In the genomic region with DNA sequence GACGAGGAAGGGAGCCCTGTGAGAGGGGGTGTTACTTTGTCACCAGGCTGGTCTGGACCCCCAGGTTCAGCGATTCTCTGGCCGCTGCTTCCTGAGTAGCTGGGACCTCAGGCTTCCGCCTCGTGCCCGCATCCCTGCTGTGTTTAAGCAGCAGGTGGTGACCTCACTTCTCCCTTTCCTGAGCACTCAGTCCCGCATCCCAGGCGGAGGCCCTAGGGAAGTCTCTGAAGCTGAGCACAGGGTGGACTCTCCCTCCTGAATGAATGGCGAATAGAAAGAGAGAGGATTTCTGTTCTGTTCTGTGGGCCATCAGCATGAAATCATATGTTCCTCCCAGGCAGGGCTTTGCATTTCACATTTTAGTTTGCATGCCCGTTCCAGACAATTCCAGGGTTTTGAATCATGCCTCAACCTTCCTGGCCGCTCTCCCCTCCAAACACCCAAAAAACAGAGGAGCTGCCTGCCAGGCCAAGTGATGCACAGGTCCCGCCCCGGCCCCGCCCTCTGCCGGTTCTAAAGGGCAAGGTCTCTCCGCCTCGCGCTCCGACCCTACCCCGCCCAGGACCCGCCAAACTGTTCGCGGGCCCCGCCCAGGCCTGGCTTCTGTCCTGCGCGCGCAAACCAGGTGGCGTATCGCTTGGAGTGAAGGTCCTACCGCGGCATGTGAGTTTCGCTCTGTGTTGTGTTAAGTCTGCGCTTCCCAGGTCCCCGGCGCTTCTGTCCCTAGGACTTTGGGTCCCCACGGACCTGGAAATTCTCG, we compare ENCODE assay signal across 1 cellular context.
TF ChIP-seq lines count a peak whose summit lies in the region.

No MANE protein-coding gene starts in this region.

TF ChIP-seq in WTC11, 78 proteins besides CTCF, POLR2A, EP300 and RAD21 (continued from another document):
- TF ChIP-seq, protein P1, sequence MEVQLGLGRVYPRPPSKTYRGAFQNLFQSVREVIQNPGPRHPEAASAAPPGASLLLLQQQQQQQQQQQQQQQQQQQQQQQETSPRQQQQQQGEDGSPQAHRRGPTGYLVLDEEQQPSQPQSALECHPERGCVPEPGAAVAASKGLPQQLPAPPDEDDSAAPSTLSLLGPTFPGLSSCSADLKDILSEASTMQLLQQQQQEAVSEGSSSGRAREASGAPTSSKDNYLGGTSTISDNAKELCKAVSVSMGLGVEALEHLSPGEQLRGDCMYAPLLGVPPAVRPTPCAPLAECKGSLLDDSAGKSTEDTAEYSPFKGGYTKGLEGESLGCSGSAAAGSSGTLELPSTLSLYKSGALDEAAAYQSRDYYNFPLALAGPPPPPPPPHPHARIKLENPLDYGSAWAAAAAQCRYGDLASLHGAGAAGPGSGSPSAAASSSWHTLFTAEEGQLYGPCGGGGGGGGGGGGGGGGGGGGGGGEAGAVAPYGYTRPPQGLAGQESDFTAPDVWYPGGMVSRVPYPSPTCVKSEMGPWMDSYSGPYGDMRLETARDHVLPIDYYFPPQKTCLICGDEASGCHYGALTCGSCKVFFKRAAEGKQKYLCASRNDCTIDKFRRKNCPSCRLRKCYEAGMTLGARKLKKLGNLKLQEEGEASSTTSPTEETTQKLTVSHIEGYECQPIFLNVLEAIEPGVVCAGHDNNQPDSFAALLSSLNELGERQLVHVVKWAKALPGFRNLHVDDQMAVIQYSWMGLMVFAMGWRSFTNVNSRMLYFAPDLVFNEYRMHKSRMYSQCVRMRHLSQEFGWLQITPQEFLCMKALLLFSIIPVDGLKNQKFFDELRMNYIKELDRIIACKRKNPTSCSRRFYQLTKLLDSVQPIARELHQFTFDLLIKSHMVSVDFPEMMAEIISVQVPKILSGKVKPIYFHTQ (CRISPR knock-in tag; IDR thresholded peaks at IDR 0.05), result no peak
- TF ChIP-seq EMX1 (CRISPR knock-in tag; IDR thresholded peaks at IDR 0.05) (no peak), FOXP1 (CRISPR knock-in tag; IDR thresholded peaks at IDR 0.05; ENCODE audit: borderline replicate concordance) (no peak), ZNF219 (CRISPR knock-in tag; IDR thresholded peaks at IDR 0.05; ENCODE audit: borderline replicate concordance) (no peak), GTF2I (CRISPR knock-in tag; conservative IDR thresholded peaks at IDR 0.05) (no peak), ZNF671 (CRISPR knock-in tag; IDR thresholded peaks at IDR 0.05) (no peak), FOXK1 (CRISPR knock-in tag; IDR thresholded peaks at IDR 0.05) (0 out of 2 replicates have a peak, but pooled peaks have one; percentile 42), ZNF138 (CRISPR knock-in tag; conservative IDR thresholded peaks at IDR 0.05) (no peak), GRHL2 (CRISPR knock-in tag; IDR thresholded peaks at IDR 0.05; ENCODE audit: insufficient replicate concordance, severe bottlenecking) (no peak), SP1 (CRISPR knock-in tag; conservative IDR thresholded peaks at IDR 0.05) (0 out of 2 replicates have a peak, but pooled peaks have one; percentile 11), ETV6 (CRISPR knock-in tag; IDR thresholded peaks at IDR 0.05) (no peak), NFATC4 (CRISPR knock-in tag; IDR thresholded peaks at IDR 0.05) (no peak), SMAD4 (CRISPR knock-in tag; IDR thresholded peaks at IDR 0.05) (no peak), ZBTB21 (CRISPR knock-in tag; IDR thresholded peaks at IDR 0.05; ENCODE audit: borderline replicate concordance) (no peak)
- TF ChIP-seq, protein P2, sequence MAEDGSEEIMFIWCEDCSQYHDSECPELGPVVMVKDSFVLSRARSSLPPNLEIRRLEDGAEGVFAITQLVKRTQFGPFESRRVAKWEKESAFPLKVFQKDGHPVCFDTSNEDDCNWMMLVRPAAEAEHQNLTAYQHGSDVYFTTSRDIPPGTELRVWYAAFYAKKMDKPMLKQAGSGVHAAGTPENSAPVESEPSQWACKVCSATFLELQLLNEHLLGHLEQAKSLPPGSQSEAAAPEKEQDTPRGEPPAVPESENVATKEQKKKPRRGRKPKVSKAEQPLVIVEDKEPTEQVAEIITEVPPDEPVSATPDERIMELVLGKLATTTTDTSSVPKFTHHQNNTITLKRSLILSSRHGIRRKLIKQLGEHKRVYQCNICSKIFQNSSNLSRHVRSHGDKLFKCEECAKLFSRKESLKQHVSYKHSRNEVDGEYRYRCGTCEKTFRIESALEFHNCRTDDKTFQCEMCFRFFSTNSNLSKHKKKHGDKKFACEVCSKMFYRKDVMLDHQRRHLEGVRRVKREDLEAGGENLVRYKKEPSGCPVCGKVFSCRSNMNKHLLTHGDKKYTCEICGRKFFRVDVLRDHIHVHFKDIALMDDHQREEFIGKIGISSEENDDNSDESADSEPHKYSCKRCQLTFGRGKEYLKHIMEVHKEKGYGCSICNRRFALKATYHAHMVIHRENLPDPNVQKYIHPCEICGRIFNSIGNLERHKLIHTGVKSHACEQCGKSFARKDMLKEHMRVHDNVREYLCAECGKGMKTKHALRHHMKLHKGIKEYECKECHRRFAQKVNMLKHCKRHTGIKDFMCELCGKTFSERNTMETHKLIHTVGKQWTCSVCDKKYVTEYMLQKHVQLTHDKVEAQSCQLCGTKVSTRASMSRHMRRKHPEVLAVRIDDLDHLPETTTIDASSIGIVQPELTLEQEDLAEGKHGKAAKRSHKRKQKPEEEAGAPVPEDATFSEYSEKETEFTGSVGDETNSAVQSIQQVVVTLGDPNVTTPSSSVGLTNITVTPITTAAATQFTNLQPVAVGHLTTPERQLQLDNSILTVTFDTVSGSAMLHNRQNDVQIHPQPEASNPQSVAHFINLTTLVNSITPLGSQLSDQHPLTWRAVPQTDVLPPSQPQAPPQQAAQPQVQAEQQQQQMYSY (CRISPR knock-in tag; IDR thresholded peaks at IDR 0.05), result no peak
- TF ChIP-seq, protein P3, sequence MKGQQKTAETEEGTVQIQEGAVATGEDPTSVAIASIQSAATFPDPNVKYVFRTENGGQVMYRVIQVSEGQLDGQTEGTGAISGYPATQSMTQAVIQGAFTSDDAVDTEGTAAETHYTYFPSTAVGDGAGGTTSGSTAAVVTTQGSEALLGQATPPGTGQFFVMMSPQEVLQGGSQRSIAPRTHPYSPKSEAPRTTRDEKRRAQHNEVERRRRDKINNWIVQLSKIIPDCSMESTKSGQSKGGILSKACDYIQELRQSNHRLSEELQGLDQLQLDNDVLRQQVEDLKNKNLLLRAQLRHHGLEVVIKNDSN (CRISPR knock-in tag; IDR thresholded peaks at IDR 0.05), result no peak
- TF ChIP-seq, protein P4, sequence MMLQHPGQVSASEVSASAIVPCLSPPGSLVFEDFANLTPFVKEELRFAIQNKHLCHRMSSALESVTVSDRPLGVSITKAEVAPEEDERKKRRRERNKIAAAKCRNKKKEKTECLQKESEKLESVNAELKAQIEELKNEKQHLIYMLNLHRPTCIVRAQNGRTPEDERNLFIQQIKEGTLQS (CRISPR knock-in tag; conservative IDR thresholded peaks at IDR 0.05), result no peak
- TF ChIP-seq, protein P5, sequence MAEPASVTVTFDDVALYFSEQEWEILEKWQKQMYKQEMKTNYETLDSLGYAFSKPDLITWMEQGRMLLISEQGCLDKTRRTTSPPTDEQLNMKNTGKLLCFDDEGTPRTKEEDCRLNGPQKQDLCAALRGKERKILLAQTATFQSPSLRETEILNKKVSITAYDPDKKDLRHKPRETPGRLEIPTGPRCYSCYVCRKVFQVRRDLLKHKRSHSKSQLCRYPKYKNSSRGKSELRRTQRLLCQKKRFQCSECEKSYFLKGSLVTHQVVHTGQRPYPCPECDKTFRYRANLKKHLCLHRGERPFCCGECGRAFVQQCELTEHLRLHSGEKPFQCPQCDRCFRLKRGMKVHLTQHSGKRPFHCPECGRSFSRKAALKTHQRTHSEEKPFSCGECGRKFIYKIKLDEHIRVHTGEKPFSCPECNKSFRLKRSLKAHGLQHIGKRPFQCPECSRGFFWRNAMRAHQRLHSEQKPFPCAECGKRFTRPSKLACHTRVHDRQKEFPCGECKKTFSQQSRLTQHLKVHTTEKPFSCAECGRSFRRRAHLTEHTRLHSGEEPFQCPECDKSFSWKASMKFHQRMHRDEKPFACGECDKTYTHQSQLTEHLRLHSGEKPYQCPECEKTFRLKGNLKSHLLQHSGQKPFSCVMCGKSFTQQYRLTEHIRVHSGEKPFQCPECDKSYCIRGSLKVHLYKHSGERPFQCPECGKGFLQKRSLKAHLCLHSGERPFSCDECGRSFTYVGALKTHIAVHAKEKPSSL (CRISPR knock-in tag; conservative IDR thresholded peaks at IDR 0.05), result no peak
- TF ChIP-seq, protein P6, sequence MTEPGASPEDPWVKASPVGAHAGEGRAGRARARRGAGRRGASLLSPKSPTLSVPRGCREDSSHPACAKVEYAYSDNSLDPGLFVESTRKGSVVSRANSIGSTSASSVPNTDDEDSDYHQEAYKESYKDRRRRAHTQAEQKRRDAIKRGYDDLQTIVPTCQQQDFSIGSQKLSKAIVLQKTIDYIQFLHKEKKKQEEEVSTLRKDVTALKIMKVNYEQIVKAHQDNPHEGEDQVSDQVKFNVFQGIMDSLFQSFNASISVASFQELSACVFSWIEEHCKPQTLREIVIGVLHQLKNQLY (CRISPR knock-in tag; IDR thresholded peaks at IDR 0.05), result no peak
